Comparison of ENCODE assay signal across 20 cellular contexts in genomic region chr4:118120120-118120760, GRCh38.
"Had no signal": no experiment of that assay in that cellular context is flagged by ENCODE, and none has a peak within 500 bp of the region (broad histone marks: within the 10 kb centered on the region; RNA-seq: fewer than 3 reads in every experiment).

No MANE protein-coding gene starts in this region.

- H3K4me3 ChIP-seq: coronary artery, heart left ventricle, left ventricle myocardium inferior, lower lobe of right lung, stomach, thoracic aorta, transverse colon had no signal

- H3K27ac ChIP-seq: coronary artery, heart left ventricle, left ventricle myocardium inferior, lower lobe of right lung, stomach, thoracic aorta, transverse colon had no signal

- H3K27me3 Mint-ChIP-seq: memory B cell had no signal

- H3K36me3 ChIP-seq: heart left ventricle, left ventricle myocardium inferior, lower lobe of right lung, stomach, thoracic aorta, transverse colon had no signal

- H3K4me1 ChIP-seq: heart left ventricle, left ventricle myocardium inferior, lower lobe of right lung, stomach, transverse colon had no signal

- H3K27me3 ChIP-seq: heart left ventricle, stomach, transverse colon had no signal

- H3K4me3 Mint-ChIP-seq: memory B cell; naive thymus-derived CD4-positive, alpha-beta T cell; nephron progenitor cell had no signal

- DNase-seq: effector CD8-positive, alpha-beta T cell; heart left ventricle; hypothalamus; kidney; left cardiac atrium; left ventricle myocardium inferior; lower lobe of right lung; naive thymus-derived CD4-positive, alpha-beta T cell; nephron progenitor cell; posterior cingulate gyrus; stimulated activated CD4-positive, alpha-beta T cell treated with anti-CD3 and anti-CD28 coated beads, Interleukin-12 subunit alpha, Interleukin-12 subunit beta, amount 100 ng/mL, for 4 hours; stimulated activated naive CD4-positive, alpha-beta T cell; stomach; substantia nigra; transverse colon had no signal

- H3K4me1 Mint-ChIP-seq: memory B cell; naive thymus-derived CD4-positive, alpha-beta T cell; nephron progenitor cell had no signal

- H3K9me3 Mint-ChIP-seq: nephron progenitor cell had no signal

- H3K9me3 ChIP-seq: heart left ventricle, left ventricle myocardium inferior, lower lobe of right lung, stomach, thoracic aorta, transverse colon had no signal

- H3K27ac Mint-ChIP-seq: memory B cell; naive thymus-derived CD4-positive, alpha-beta T cell; nephron progenitor cell had no signal

- ATAC-seq: esophagus mucosa; heart left ventricle; left cardiac atrium; lower lobe of right lung; naive thymus-derived CD4-positive, alpha-beta T cell; sciatic nerve had no signal

- H3K36me3 Mint-ChIP-seq: memory B cell; naive thymus-derived CD4-positive, alpha-beta T cell had no signal
